In the genomic region with DNA sequence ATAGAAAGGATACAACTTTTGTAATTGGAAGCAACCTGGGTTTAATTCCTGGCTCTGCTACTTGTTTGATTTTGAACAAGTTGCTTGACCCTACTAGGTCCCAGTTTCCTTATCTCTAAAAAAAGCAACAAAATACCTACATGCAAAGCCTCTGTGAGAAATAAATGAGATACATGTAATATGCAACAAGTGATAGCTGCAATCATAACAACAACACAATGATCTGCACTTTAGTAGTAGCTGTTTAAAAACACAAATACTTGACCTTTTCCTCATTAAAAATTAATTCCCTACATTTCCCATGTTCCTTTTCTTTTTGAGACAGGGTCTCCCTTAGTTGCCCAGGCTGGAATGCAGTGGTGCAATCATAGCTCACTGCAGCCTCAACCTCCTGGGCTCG, we compare ENCODE assay signal across 31 cellular contexts.
"Had no signal": no experiment of that assay in that cellular context is flagged by ENCODE, and none has a peak within 500 bp of the region (broad histone marks: within the 10 kb centered on the region; RNA-seq: fewer than 3 reads in every experiment).

No MANE protein-coding gene starts in this region.

- H3K9me3 ChIP-seq: MG63, SJSA1, SK-N-SH had no signal

- H3K36me3 ChIP-seq: MG63, SJSA1 had no signal

- H2AFZ ChIP-seq: PC-9 had no signal

- DNase-seq: MG63, NCI-H1048, NCI-H1092 treated with DMSO at 0.1 percent for 48 hours, NCI-H1105 treated with DMSO at 0.1 percent for 48 hours, NCI-H1417, NCI-H1436, NCI-H146, NCI-H1694, NCI-H187, NCI-H1930, NCI-H2029 treated with DMSO at 0.1 percent for 48 hours, NCI-H2081 treated with DMSO at 0.1 percent for 48 hours, NCI-H2107, NCI-H2171, NCI-H226, NCI-H446 treated with DMSO at 0.1 percent for 48 hours, NCI-H510A, NCI-H524, NCI-H526, NCI-H69, NCI-H748 treated with DMSO at 0.1 percent for 48 hours, NCI-H82, PC-9, SHP77 treated with DMSO at 0.1 percent for 48 hours, SK-N-SH, SW 1271, T-helper 1 cell had no signal

- H3K4me3 ChIP-seq: MG63, PC-9, SJSA1 had no signal

- H3K27me3 ChIP-seq: MG63, SJSA1 had no signal

- H3K27ac ChIP-seq: PC-9, RWPE1, SJSA1 had no signal

- ATAC-seq: Panc1, Right ventricle myocardium inferior had no signal

- H3K9me2 ChIP-seq: SK-N-SH had no signal

- H3K4me2 ChIP-seq: PC-9, SK-N-SH had no signal
